ENCODE assay signal across 15 cellular contexts in genomic region chr19:54873990-54874389, GRCh38. TPM values are rescaled to one million over a fixed set of nuclear protein-coding genes. Genes with fewer than 3 reads are reported as not detected.
"Had no signal": no experiment of that assay in that cellular context is flagged by ENCODE, and none has a peak within 500 bp of the region (broad histone marks: within the 10 kb centered on the region; RNA-seq: fewer than 3 reads in every experiment).

Gene FCAR, plus strand, starts transcription at chr19:54874235. Its CDS starts 55 bp downstream, at chr19:54874290.

- DNase-seq: activated CD4-positive, alpha-beta T cell treated with anti-CD3 and anti-CD28 coated beads, Interleukin-2, amount 50 U/mL, for 4 hours; activated CD4-positive, CD25-positive, alpha-beta regulatory T cell treated with anti-CD3 and anti-CD28 coated beads, Interleukin-2, amount 50 U/mL, for 72 hours; activated naive CD4-positive, alpha-beta T cell; activated T-cell treated with anti-CD3 and anti-CD28 coated beads for 4 hours; brain microvascular endothelial cell; cortex of kidney; effector memory CD4-positive, alpha-beta T cell; naive B cell; retina; stimulated activated CD4-positive, alpha-beta T cell treated with anti-CD3 and anti-CD28 coated beads, Interleukin-4, amount 100 ng/mL, for 24 hours; stimulated activated naive CD4-positive, alpha-beta T cell treated with Interleukin-2 at 50 U/mL for 16 hours; transverse colon had no signal

- H3K36me3 Mint-ChIP-seq: naive B cell had no signal

- H3K27ac Mint-ChIP-seq: naive B cell; T-helper 2 cell treated with Interferon-gamma antibody and Interleukin-4, amounts not matched to agents 5 μg/mL and 100 μg/mL, for 36 hours had no signal

- H3K9me3 Mint-ChIP-seq: T-helper 2 cell treated with Interferon-gamma antibody and Interleukin-4, amounts not matched to agents 5 μg/mL and 100 μg/mL, for 36 hours had no signal

- H3K4me1 ChIP-seq: parathyroid adenoma, transverse colon had no signal

- H3K4me3 ChIP-seq: transverse colon had no signal

- H3K9me3 ChIP-seq: transverse colon had no signal

- H3K4me3 Mint-ChIP-seq: T-helper 2 cell treated with Interferon-gamma antibody and Interleukin-4, amounts not matched to agents 5 μg/mL and 100 μg/mL, for 36 hours had no signal

- H3K27me3 ChIP-seq: brain microvascular endothelial cell, transverse colon had no signal

- H3K36me3 ChIP-seq: brain microvascular endothelial cell, transverse colon had no signal

- H3K27ac ChIP-seq: brain microvascular endothelial cell, parathyroid adenoma, transverse colon had no signal

RNA-seq across cellular contexts. Expression of gene FCAR, which starts in this region (rescaled TPM):
- total RNA-seq: fibroblast of lung, transverse colon had no signal
- polyA plus RNA-seq: fibroblast of lung had no signal
